In the genomic region with DNA sequence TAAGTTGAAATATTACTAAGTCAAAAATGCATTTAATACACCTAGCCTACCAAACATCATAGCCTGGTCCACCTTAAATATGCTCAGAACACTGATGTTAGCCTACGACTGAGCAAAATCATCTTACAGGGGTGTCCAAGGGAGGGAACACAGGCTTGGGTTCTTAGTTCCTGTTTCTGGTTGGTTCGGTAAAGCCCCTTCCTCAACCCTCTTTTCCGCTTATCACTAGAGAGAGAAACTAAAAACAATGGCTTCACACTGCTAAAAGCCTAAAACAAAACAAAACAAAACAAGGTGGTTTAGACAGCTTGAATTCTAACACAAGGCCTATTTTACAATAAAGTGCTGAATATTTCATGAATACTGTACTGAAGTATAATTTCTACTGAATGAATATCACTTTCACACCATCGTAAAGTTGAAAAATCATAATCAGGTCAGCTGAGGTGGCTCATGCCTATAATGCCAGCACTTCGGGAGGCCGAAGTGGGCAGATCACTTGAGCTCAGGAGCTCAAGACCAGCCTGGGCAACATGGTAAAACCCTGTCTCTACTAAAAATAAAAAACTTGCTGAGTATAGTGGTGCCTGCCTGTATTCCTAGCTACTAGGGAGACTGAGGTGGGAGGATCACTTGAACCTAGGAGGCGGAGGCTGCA, we compare ENCODE assay signal across 10 cellular contexts.
A peak's percentile ranks its signal among the peaks of the same experiment; 100 is the strongest.
DNase-seq lines count a peak whose midpoint lies in the region; ATAC-seq lines count a peak whose summit lies in the region.
"Had no signal": no experiment of that assay in that cellular context is flagged by ENCODE, and none has a peak within 500 bp of the region (broad histone marks: within the 10 kb centered on the region; RNA-seq: fewer than 3 reads in every experiment).

No MANE protein-coding gene starts in this region.

- peaks cover 3% of the 10 kb centered on the region; the same call in 1 of the 2 replicates for H3K9me3 ChIP-seq in BLaER1
- H3K9me3 ChIP-seq: sigmoid colon had no signal

- intact Hi-C loops in activated T-helper 1 cell treated with anti-CD3 and anti-CD28 coated beads, Interleukin-12 subunit alpha, Interleukin-12 subunit beta, Interleukin-2, Interleukin-4 antibody, amounts not matched to agents 30 ng/mL and 10 ng/mL and 1 ng/mL, durations not matched to agents 14 hours and 24 hours and 36 hours (cut with micrococcal nuclease): no loop called here

- peaks cover 21% of the 10 kb centered on the region for H3K4me1 ChIP-seq in BLaER1

- H3K36me3 Mint-ChIP-seq in activated T-helper 1 cell treated with anti-CD3 and anti-CD28 coated beads, Interleukin-12 subunit alpha, Interleukin-12 subunit beta, Interleukin-2, Interleukin-4 antibody, amounts not matched to agents 30 ng/mL and 10 ng/mL and 1 ng/mL, durations not matched to agents 14 hours and 24 hours and 36 hours (ENCODE audit: low read depth): peaks cover 3% of the 10 kb centered on the region

- peak overlapping the region; percentile 53 for H3K27ac ChIP-seq in BLaER1
- H3K27ac ChIP-seq: KMS-11 had no signal

- no peaks in the 10 kb centered on the region for H3K36me3 ChIP-seq in BLaER1
- H3K36me3 ChIP-seq: sigmoid colon had no signal

- H3K4me3 Mint-ChIP-seq in activated T-helper 1 cell treated with anti-CD3 and anti-CD28 coated beads, Interleukin-12 subunit alpha, Interleukin-12 subunit beta, Interleukin-2, Interleukin-4 antibody, amounts not matched to agents 30 ng/mL and 10 ng/mL and 1 ng/mL, durations not matched to agents 14 hours and 24 hours and 36 hours: peak overlapping the region; percentile 8

- H3K27ac Mint-ChIP-seq in activated T-helper 1 cell treated with anti-CD3 and anti-CD28 coated beads, Interleukin-12 subunit alpha, Interleukin-12 subunit beta, Interleukin-2, Interleukin-4 antibody, amounts not matched to agents 30 ng/mL and 10 ng/mL and 1 ng/mL, durations not matched to agents 14 hours and 24 hours and 36 hours: peak overlapping the region; percentile 42

- H3K4me1 Mint-ChIP-seq in activated T-helper 1 cell treated with anti-CD3 and anti-CD28 coated beads, Interleukin-12 subunit alpha, Interleukin-12 subunit beta, Interleukin-2, Interleukin-4 antibody, amounts not matched to agents 30 ng/mL and 10 ng/mL and 1 ng/mL, durations not matched to agents 14 hours and 24 hours and 36 hours (ENCODE audit: low read depth): peaks cover 42% of the 10 kb centered on the region

- no peaks in the 10 kb centered on the region for H3K9me3 Mint-ChIP-seq in activated T-helper 1 cell treated with anti-CD3 and anti-CD28 coated beads, Interleukin-12 subunit alpha, Interleukin-12 subunit beta, Interleukin-2, Interleukin-4 antibody, amounts not matched to agents 30 ng/mL and 10 ng/mL and 1 ng/mL, durations not matched to agents 14 hours and 24 hours and 36 hours

- no peaks in the 10 kb centered on the region for H3K27me3 ChIP-seq in BLaER1
- H3K27me3 ChIP-seq: sigmoid colon had no signal

- no peaks in the 10 kb centered on the region for H3K27me3 Mint-ChIP-seq in activated T-helper 1 cell treated with anti-CD3 and anti-CD28 coated beads, Interleukin-12 subunit alpha, Interleukin-12 subunit beta, Interleukin-2, Interleukin-4 antibody, amounts not matched to agents 30 ng/mL and 10 ng/mL and 1 ng/mL, durations not matched to agents 14 hours and 24 hours and 36 hours (ENCODE audit: insufficient read depth)

- peak; percentile 85 for ATAC-seq in GM19035 (IDR thresholded peaks at IDR 0.05; ENCODE audit: unreplicated experiment)
- peak; percentile 81 for ATAC-seq in HG03039 (IDR thresholded peaks at IDR 0.05; ENCODE audit: unreplicated experiment)

- peak overlapping the region; percentile 66 for H3K4me2 ChIP-seq in BLaER1
- H3K4me2 ChIP-seq: KMS-11 had no signal

- DNase-seq in activated T-helper 1 cell treated with anti-CD3 and anti-CD28 coated beads, Interleukin-12 subunit alpha, Interleukin-12 subunit beta, Interleukin-2, Interleukin-4 antibody, amounts not matched to agents 30 ng/mL and 10 ng/mL and 1 ng/mL, durations not matched to agents 14 hours and 24 hours and 36 hours (ENCODE audit: low spot score): no peak
- DNase-seq in RPMI8226: no peak
- no peak for DNase-seq in stimulated activated naive CD4-positive, alpha-beta T cell treated with Interleukin-2 at 50 U/mL for 16 hours (lab: John Stamatoyannopoulos, UW)
- no peak for DNase-seq in stimulated activated CD4-positive, alpha-beta T cell treated with anti-CD3 and anti-CD28 coated beads, Interleukin-12 subunit alpha, Interleukin-12 subunit beta, amount 100 ng/mL, for 4 hours
- no peak for DNase-seq in activated effector memory CD4-positive, alpha-beta T cell treated with anti-CD3 and anti-CD28 coated beads, Interleukin-2, amount 50 U/mL, for 16 hours
- DNase-seq: sigmoid colon had no signal

- H4K20me1 ChIP-seq in BLaER1: peaks cover 14% of the 10 kb centered on the region; the same call in 1 of the 2 replicates

- 0 out of 2 replicates have a peak overlapping the region, but pooled peaks have one; percentile 22 for H3K9ac ChIP-seq in BLaER1
- H3K9ac ChIP-seq: KMS-11 had no signal

- H3K4me3 ChIP-seq in BLaER1: no peak overlapping the region
- H3K4me3 ChIP-seq: sigmoid colon had no signal
